ENCODE assay signal across 1 cellular context in genomic region chr9:75891277-75892167, GRCh38.
TF ChIP-seq lines count a peak whose summit lies in the region.

No MANE protein-coding gene starts in this region.

TF ChIP-seq in HEK293, 187 proteins besides CTCF, POLR2A, EP300 and RAD21 (continued from another document):
- TF ChIP-seq ZNF223 (tag by site-specific recombination; IDR thresholded peaks at IDR 0.05): no peak
- no peak for TF ChIP-seq ZNF280D (tag by site-specific recombination; IDR thresholded peaks at IDR 0.05)
- TF ChIP-seq ZNF792 (tag by site-specific recombination; IDR thresholded peaks at IDR 0.05): no peak
- TF ChIP-seq ZNF146 (tag by site-specific recombination; IDR thresholded peaks at IDR 0.05): no peak
- TF ChIP-seq ZNF629 (tag by site-specific recombination; IDR thresholded peaks at IDR 0.05): 0 out of 2 replicates have a peak, but pooled peaks have one; percentile 19
- TF ChIP-seq PATZ1 (tag by site-specific recombination; IDR thresholded peaks at IDR 0.05): peak; percentile 73
- no peak for TF ChIP-seq SALL2 (tag by site-specific recombination; IDR thresholded peaks at IDR 0.05; ENCODE audit: borderline replicate concordance)
- peak; percentile 61 for TF ChIP-seq ZNF398 (tag by site-specific recombination; IDR thresholded peaks at IDR 0.05)
- no peak; the same call in 1 of the 2 replicates for TF ChIP-seq GLIS2 (tag by site-specific recombination; IDR thresholded peaks at IDR 0.05)
- no peak for TF ChIP-seq ZNF16 (tag by site-specific recombination; IDR thresholded peaks at IDR 0.05; ENCODE audit: low read depth)
- TF ChIP-seq ZFP37 (tag by site-specific recombination; IDR thresholded peaks at IDR 0.05): peak; percentile 67
- 0 out of 2 replicates have a peak, but pooled peaks have one; percentile 30 for TF ChIP-seq SCRT2 (tag by site-specific recombination; IDR thresholded peaks at IDR 0.05)
- no peak for TF ChIP-seq ZNF140 (tag by site-specific recombination; IDR thresholded peaks at IDR 0.05)
- no peak for TF ChIP-seq ZNF837 (tag by site-specific recombination; IDR thresholded peaks at IDR 0.05)
- TF ChIP-seq ZBTB1 (tag by site-specific recombination; IDR thresholded peaks at IDR 0.05): no peak
- TF ChIP-seq ZNF112 (tag by site-specific recombination; IDR thresholded peaks at IDR 0.05): no peak
